ENCODE assay signal across 1 cellular context in the genomic region with DNA sequence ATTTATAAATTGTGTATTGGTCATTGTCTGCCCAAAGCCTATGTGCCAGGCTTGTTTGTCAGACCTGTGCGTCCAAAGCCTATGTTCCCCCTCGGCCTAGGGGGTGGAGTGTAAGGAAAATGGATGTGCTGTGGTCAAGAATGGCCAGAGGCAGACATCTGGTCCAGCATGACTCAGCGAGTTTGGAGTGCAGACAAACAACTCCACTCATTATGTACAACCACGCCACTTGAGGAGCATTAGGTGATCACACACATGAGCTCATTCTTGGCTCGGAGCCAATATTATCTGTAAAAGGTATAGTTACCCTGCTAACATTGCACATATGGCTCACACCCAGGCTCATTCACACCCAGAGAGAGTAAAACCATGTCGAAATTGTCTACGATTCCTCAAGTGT.
TF ChIP-seq lines count a peak whose summit lies in the region.

No MANE protein-coding gene starts in this region.

TF ChIP-seq in HEK293, 187 proteins besides CTCF, POLR2A, EP300 and RAD21 (continued from another document):
- TF ChIP-seq TCF7L2 (IDR thresholded peaks at IDR 0.05; ENCODE audit: borderline replicate concordance, low read depth, low read length) (no peak), ZNF335 (tag by site-specific recombination; conservative IDR thresholded peaks at IDR 0.05) (no peak; the same call in none of the 2 replicates), ZNF112 (tag by site-specific recombination; IDR thresholded peaks at IDR 0.05) (peak; percentile 98), ZNF623 (tag by site-specific recombination; IDR thresholded peaks at IDR 0.05) (peak; percentile 43; the same call in 1 of the 2 replicates), ZNF48 (tag by site-specific recombination; IDR thresholded peaks at IDR 0.05) (no peak), ZNF768 (tag by site-specific recombination; IDR thresholded peaks at IDR 0.05) (no peak), ZNF19 (tag by site-specific recombination; IDR thresholded peaks at IDR 0.05; ENCODE audit: low read depth) (peak; percentile 85; the same call in 1 of the 2 replicates), SP2 (tag by site-specific recombination; IDR thresholded peaks at IDR 0.05) (no peak; the same call in 1 of the 2 replicates), ZSCAN30 (tag by site-specific recombination; IDR thresholded peaks at IDR 0.05) (peak; percentile 84), ZNF660 (tag by site-specific recombination; IDR thresholded peaks at IDR 0.05) (peak; percentile 100)
- TF ChIP-seq, protein P1, sequence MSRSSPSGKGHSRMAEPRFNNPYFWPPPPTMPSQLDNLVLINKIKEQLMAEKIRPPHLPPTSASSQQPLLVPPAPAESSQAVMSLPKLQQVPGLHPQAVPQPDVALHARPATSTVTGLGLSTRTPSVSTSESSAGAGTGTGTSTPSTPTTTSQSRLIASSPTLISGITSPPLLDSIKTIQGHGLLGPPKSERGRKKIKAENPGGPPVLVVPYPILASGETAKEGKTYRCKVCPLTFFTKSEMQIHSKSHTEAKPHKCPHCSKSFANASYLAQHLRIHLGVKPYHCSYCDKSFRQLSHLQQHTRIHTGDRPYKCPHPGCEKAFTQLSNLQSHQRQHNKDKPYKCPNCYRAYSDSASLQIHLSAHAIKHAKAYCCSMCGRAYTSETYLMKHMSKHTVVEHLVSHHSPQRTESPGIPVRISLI (tag by site-specific recombination; IDR thresholded peaks at IDR 0.05) = peak; percentile 33; the same call in 1 of the 2 replicates
- TF ChIP-seq, protein P2, sequence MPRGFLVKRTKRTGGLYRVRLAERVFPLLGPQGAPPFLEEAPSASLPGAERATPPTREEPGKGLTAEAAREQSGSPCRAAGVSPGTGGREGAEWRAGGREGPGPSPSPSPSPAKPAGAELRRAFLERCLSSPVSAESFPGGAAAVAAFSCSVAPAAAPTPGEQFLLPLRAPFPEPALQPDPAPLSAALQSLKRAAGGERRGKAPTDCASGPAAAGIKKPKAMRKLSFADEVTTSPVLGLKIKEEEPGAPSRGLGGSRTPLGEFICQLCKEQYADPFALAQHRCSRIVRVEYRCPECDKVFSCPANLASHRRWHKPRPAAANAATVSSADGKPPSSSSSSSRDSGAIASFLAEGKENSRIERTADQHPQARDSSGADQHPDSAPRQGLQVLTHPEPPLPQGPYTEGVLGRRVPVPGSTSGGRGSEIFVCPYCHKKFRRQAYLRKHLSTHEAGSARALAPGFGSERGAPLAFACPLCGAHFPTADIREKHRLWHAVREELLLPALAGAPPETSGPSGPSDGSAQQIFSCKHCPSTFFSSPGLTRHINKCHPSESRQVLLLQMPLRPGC (tag by site-specific recombination; IDR thresholded peaks at IDR 0.05) = peak; percentile 96
